ENCODE assay signal across 8 cellular contexts in genomic region chr2:191321861-191322662, GRCh38.
DNase-seq lines count a peak whose midpoint lies in the region; ATAC-seq, FAIRE-seq and TF ChIP-seq lines count a peak whose summit lies in the region.

No MANE protein-coding gene starts in this region.

- ATAC-seq in A549 (no peak), GM21360 (IDR thresholded peaks at IDR 0.05; ENCODE audit: unreplicated experiment) (peak; percentile 74)

- POLR2A ChIA-PET in A549 (lab: Yijun Ruan, JAX), result no interaction called here
- POLR2A ChIA-PET in activated CD4-positive, alpha-beta T cell treated with anti-CD3 and anti-CD28 coated beads, Interleukin-2, amount 10 ng/mL, durations not matched to agents 7 days and 5 days (lab: Charles Lee), result no interaction called here

- no peak overlapping the region for H3K4me3 ChIP-seq in A549

- no TSS peak for BruUV-seq in Calu3 (replicated peaks; lab: Mats Ljungman, UMichigan)

- H3K27ac Mint-ChIP-seq in activated CD4-positive, alpha-beta T cell treated with anti-CD3 and anti-CD28 coated beads, Interleukin-2, amount 10 ng/mL, durations not matched to agents 7 days and 5 days, result no peak overlapping the region
- no peak overlapping the region for H3K27ac Mint-ChIP-seq in Calu3 (ENCODE audit: unreplicated experiment)

- no peaks in the 10 kb centered on the region for H3K9me3 Mint-ChIP-seq in activated CD4-positive, alpha-beta T cell treated with anti-CD3 and anti-CD28 coated beads, Interleukin-2, amount 10 ng/mL, durations not matched to agents 7 days and 5 days
- peaks cover 3% of the 10 kb centered on the region for H3K9me3 Mint-ChIP-seq in Calu3 (ENCODE audit: low read depth, unreplicated experiment)

- H3K27ac ChIP-seq in A549, result peak overlapping the region in 1 of 2 experiments; percentile 3; a peak in 1 of 6 replicates

- TF ChIP-seq CTCF in A549 (IDR thresholded peaks at IDR 0.05) (no peak), Calu3 (IDR thresholded peaks at IDR 0.05; ENCODE audit: unreplicated experiment) (no peak)

- no peak for DNase-seq in A549 (ENCODE audit: low read depth in 1 of 2, low spot score in 1 of 2)
- peak; percentile 44 for DNase-seq in KG1 (lab: John Stamatoyannopoulos, UW)
- peak; percentile 20 for DNase-seq in activated CD4-positive, alpha-beta T cell treated with anti-CD3 and anti-CD28 coated beads, Interleukin-2, amount 10 ng/mL, durations not matched to agents 7 days and 5 days
- peak; percentile 66 for DNase-seq in iris pigment epithelial cell (ENCODE audit: low read depth)
- DNase-seq in NK-92 (lab: John Stamatoyannopoulos, UW; ENCODE audit: unreplicated experiment), result no peak
- no peak for DNase-seq in Calu3
- DNase-seq in GOT3 (lab: John Stamatoyannopoulos, UW), result no peak

- peaks cover 58% of the 10 kb centered on the region for H3K4me1 ChIP-seq in A549

- TF ChIP-seq RAD21 in A549 (conservative IDR thresholded peaks at IDR 0.05 in 1 of 2, IDR thresholded peaks at IDR 0.05 in 1 of 2), result no peak

- H3K36me3 Mint-ChIP-seq in activated CD4-positive, alpha-beta T cell treated with anti-CD3 and anti-CD28 coated beads, Interleukin-2, amount 10 ng/mL, durations not matched to agents 7 days and 5 days (ENCODE audit: low read depth), result no peaks in the 10 kb centered on the region
- H3K36me3 Mint-ChIP-seq in Calu3 (ENCODE audit: insufficient read depth, unreplicated experiment), result no peaks in the 10 kb centered on the region

- H3K27me3 Mint-ChIP-seq in activated CD4-positive, alpha-beta T cell treated with anti-CD3 and anti-CD28 coated beads, Interleukin-2, amount 10 ng/mL, durations not matched to agents 7 days and 5 days, result peaks cover 9% of the 10 kb centered on the region
- no peaks in the 10 kb centered on the region for H3K27me3 Mint-ChIP-seq in Calu3 (ENCODE audit: unreplicated experiment)

- no peak for FAIRE-seq in A549 (lab: Jason Lieb, UNC)

- no peak for TF ChIP-seq EP300 in A549 (IDR thresholded peaks at IDR 0.05)

- intact Hi-C loops in Calu3 (cut with micrococcal nuclease; ENCODE audit: unreplicated experiment), result no loop called here

- peaks cover 18% of the 10 kb centered on the region for H3K4me1 Mint-ChIP-seq in activated CD4-positive, alpha-beta T cell treated with anti-CD3 and anti-CD28 coated beads, Interleukin-2, amount 10 ng/mL, durations not matched to agents 7 days and 5 days
- H3K4me1 Mint-ChIP-seq in Calu3 (ENCODE audit: low read depth, unreplicated experiment), result peaks cover 35% of the 10 kb centered on the region

- CTCF ChIA-PET in A549 (lab: Yijun Ruan, JAX) (no interaction called here), Calu3 (lab: Charles Lee) (interaction anchor here (0.6 to 1.1 kb wide), 2 partner anchors 10 to 155 kb away, joined by 3 read pairs; no protein-coding TSS in a partner anchor)
- CTCF ChIA-PET in activated CD4-positive, alpha-beta T cell treated with anti-CD3 and anti-CD28 coated beads, Interleukin-2, amount 10 ng/mL, durations not matched to agents 7 days and 5 days (lab: Charles Lee), result interaction anchor here (1.2 kb wide), 1 partner anchor 9 kb away, joined by 3 read pairs; no protein-coding TSS in a partner anchor

- H3K4me3 Mint-ChIP-seq in activated CD4-positive, alpha-beta T cell treated with anti-CD3 and anti-CD28 coated beads, Interleukin-2, amount 10 ng/mL, durations not matched to agents 7 days and 5 days, result no peak overlapping the region
- H3K4me3 Mint-ChIP-seq in Calu3 (ENCODE audit: low read depth, unreplicated experiment), result no peak overlapping the region

- H3K9me3 ChIP-seq in A549, result peaks cover 3% of the 10 kb centered on the region; the same call in 1 of the 3 replicates

- no peak for TF ChIP-seq POLR2A in A549 (IDR thresholded peaks at IDR 0.05; ENCODE audit: low read length)

- H3K4me2 ChIP-seq in A549, result peak overlapping the region; percentile 24; the same call in 2 of the 3 replicates

- WGBS in A549 (ENCODE audit: missing lambda C conversion rate), result 80% methylated on average over 4 of the region's 4 CpGs

TF ChIP-seq in A549, 52 proteins besides CTCF, POLR2A, EP300 and RAD21:
- TF ChIP-seq EHF (CRISPR knock-in tag; IDR thresholded peaks at IDR 0.05), result no peak
- TF ChIP-seq POLR2AphosphoS2 (conservative IDR thresholded peaks at IDR 0.05; ENCODE audit: low read length), result no peak
- TF ChIP-seq ELK1 (IDR thresholded peaks at IDR 0.05; ENCODE audit: low read depth, low read length), result no peak
- no peak for TF ChIP-seq NPAS2 (CRISPR knock-in tag; IDR thresholded peaks at IDR 0.05; ENCODE audit: borderline replicate concordance)
- TF ChIP-seq NFE2L2 (conservative IDR thresholded peaks at IDR 0.05; ENCODE audit: low read length), result no peak
- no peak for TF ChIP-seq ZNF302 (CRISPR knock-in tag; IDR thresholded peaks at IDR 0.05)
- no peak for TF ChIP-seq SMC3 (IDR thresholded peaks at IDR 0.05)
- TF ChIP-seq KDM5A (IDR thresholded peaks at IDR 0.05), result no peak

Comparison
In these comparisons a context has a peak if more than half of its experiments do, and no peak if none do; other contexts are left out.
1. DNase-seq: peak in KG1 (single experiment), activated CD4-positive, alpha-beta T cell treated with anti-CD3 and anti-CD28 coated beads, Interleukin-2, amount 10 ng/mL, durations not matched to agents 7 days and 5 days (single experiment) and iris pigment epithelial cell (single experiment); none in A549 (0 of 2), NK-92 (single experiment), Calu3 (single experiment) and GOT3 (single experiment).